6 cellular contexts compared by ENCODE assay signal in the genomic region with DNA sequence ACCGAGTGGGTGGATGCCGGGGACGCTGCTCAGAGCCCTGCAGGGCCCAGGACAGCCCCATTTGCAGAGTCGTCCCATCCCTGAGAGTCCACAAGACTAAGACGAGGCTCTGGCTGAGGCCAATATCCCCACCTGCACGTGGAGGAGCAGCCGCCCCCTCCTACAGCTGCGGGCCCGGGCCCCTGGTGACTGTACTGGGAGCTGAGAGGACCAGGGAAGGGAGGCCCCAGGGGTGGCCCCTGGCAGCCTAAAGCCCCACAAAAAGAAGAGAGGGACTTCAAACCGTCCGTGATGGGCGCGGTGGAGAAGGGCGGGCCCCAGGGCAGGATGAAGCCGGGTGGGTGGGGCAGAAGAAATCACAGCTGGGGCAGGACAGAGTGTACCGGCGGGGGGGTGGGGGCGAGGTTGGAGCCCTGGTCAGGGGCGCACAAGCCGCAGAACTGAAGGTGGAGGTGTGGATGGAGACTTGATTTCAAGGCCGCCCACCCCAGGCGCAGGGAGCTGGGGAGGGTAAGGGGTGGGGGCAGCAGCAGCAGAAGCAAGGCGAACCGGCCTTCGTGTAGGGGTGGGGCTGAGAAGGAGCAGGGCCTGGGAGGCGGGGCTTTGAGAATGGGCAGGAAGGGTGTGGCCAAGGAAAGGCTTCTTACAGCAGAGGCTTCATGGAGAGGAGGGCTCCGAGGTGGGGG. TPM values are rescaled to one million over a fixed set of nuclear protein-coding genes. Genes with fewer than 3 reads are reported as not detected.
DNase-seq lines count a peak whose midpoint lies in the region; ATAC-seq and FAIRE-seq lines count a peak whose summit lies in the region.

No MANE protein-coding gene starts in this region.

- peak; percentile 51 for ATAC-seq in GM19351 (IDR thresholded peaks at IDR 0.05; ENCODE audit: unreplicated experiment)
- ATAC-seq in HG03520 (IDR thresholded peaks at IDR 0.05; ENCODE audit: unreplicated experiment) = no peak

- peaks cover 4 to 9% of the 10 kb centered on the region in 2 donors for H3K36me3 ChIP-seq in small intestine (ENCODE audit: control insufficient read depth in 2 of 2, insufficient read depth in 2 of 2, low read length in 2 of 2)

- FAIRE-seq in small intestine (lab: Jason Lieb, UNC) = no peak

- WGBS in small intestine, 3 donors = 27 to 53% (median 33%) methylated on average over 26 to 27 of the region's 27 CpGs

- peak overlapping the region; percentile 38 to 71 for H3K27ac ChIP-seq in small intestine (ENCODE audit: low read depth in 1 of 2, low read length in 1 of 2)

- H3K9me3 ChIP-seq in small intestine (ENCODE audit: control insufficient read depth, low read depth) = no peaks in the 10 kb centered on the region

- H3K4me3 ChIP-seq in small intestine (ENCODE audit: low read depth in 1 of 2, low read length in 2 of 2) = peak overlapping the region in 1 of 2 donors; percentile 37

- no peaks in the 10 kb centered on the region for H3K27me3 ChIP-seq in small intestine (ENCODE audit: control insufficient read depth in 2 of 2, insufficient read depth in 2 of 2, low read length in 2 of 2)

- DNase-seq in SW480 (ENCODE audit: low spot score) (peak; percentile 64), dedifferentiated amniotic fluid mesenchymal stem cell (ENCODE audit: extremely low spot score) (peak; percentile 24), small intestine (peak; percentile 80), glomerular visceral epithelial cell (ENCODE audit: extremely low spot score) (no peak)

- peaks cover 0 to 3% of the 10 kb centered on the region in 2 donors for H3K4me1 ChIP-seq in small intestine (ENCODE audit: control insufficient read depth in 2 of 2, insufficient read depth in 1 of 2, low read depth in 1 of 2, low read length in 1 of 2)

RNA-seq across cellular contexts. Expression of gene CFD, which starts 12.9 kb away (rescaled TPM):
- polyA plus RNA-seq in small intestine = 100 to 1,000 TPM in 1 of 3 donors, 10 to 100 TPM in 1, 1 to 10 TPM in 1; 3.8 to 601 (median 36.2) TPM

RNA-seq across cellular contexts. Expression of gene ELANE, which starts 20.3 kb away (rescaled TPM):
- 1 to 10 TPM in 1 of 3 donors, not detected in 2; 1.8 TPM for polyA plus RNA-seq in small intestine

RNA-seq across cellular contexts. Expression of gene MED16, which starts 20.6 kb away (rescaled TPM):
- 100 to 1,000 TPM in 1 of 3 donors, 10 to 100 TPM in 2; 39.0 to 107 (median 94.8) TPM for polyA plus RNA-seq in small intestine

RNA-seq across cellular contexts. Expression of gene RNU6-9, which starts 20.9 kb away (rescaled TPM):
- not detected for polyA plus RNA-seq in small intestine

RNA-seq across cellular contexts. Expression of gene PRTN3, which starts 31.6 kb away (rescaled TPM):
- polyA plus RNA-seq in small intestine = not detected
